In genomic region chr9:21395778-21396717, GRCh38 we compare ENCODE assay signal across 9 cellular contexts. TPM values are rescaled to one million over a fixed set of nuclear protein-coding genes. Genes with fewer than 3 reads are reported as not detected.
A peak's percentile ranks its signal among the peaks of the same experiment; 100 is the strongest.
DNase-seq lines count a peak whose midpoint lies in the region; ATAC-seq and TF ChIP-seq lines count a peak whose summit lies in the region.
"Had no signal": no experiment of that assay in that cellular context is flagged by ENCODE, and none has a peak within 500 bp of the region (broad histone marks: within the 10 kb centered on the region; RNA-seq: fewer than 3 reads in every experiment).

No MANE protein-coding gene starts in this region.

- H3K27me3 Mint-ChIP-seq in activated CD8-positive, alpha-beta T cell treated with anti-CD3 and anti-CD28 coated beads for 36 hours, result peaks cover 38% of the 10 kb centered on the region
- H3K27me3 Mint-ChIP-seq in effector memory CD8-positive, alpha-beta T cell, result peaks cover 77 to 87% of the 10 kb centered on the region in 2 donors

- peak; percentile 92 for TF ChIP-seq CTCF in LNCAP (IDR thresholded peaks at IDR 0.05)
- TF ChIP-seq CTCF in activated CD8-positive, alpha-beta T cell treated with anti-CD3 and anti-CD28 coated beads for 36 hours (IDR thresholded peaks at IDR 0.05), result peak; percentile 97

- H3K4me1 Mint-ChIP-seq in activated CD8-positive, alpha-beta T cell treated with anti-CD3 and anti-CD28 coated beads for 36 hours (ENCODE audit: low read depth), result peaks cover 12% of the 10 kb centered on the region
- peaks cover 5 to 8% of the 10 kb centered on the region in 2 donors for H3K4me1 Mint-ChIP-seq in effector memory CD8-positive, alpha-beta T cell (ENCODE audit: low read depth in 2 of 2)

- H3K27ac Mint-ChIP-seq in activated CD8-positive, alpha-beta T cell treated with anti-CD3 and anti-CD28 coated beads for 36 hours, result no peak overlapping the region
- H3K27ac Mint-ChIP-seq in effector memory CD8-positive, alpha-beta T cell, result no peak overlapping the region

- no peaks in the 10 kb centered on the region for H3K9me3 Mint-ChIP-seq in activated CD8-positive, alpha-beta T cell treated with anti-CD3 and anti-CD28 coated beads for 36 hours
- no peaks in the 10 kb centered on the region for H3K9me3 Mint-ChIP-seq in effector memory CD8-positive, alpha-beta T cell

- peak overlapping the region; percentile 64 for H3K4me3 Mint-ChIP-seq in activated CD8-positive, alpha-beta T cell treated with anti-CD3 and anti-CD28 coated beads for 36 hours
- peak overlapping the region; percentile 40 to 67 for H3K4me3 Mint-ChIP-seq in effector memory CD8-positive, alpha-beta T cell

- CTCF ChIA-PET in activated CD8-positive, alpha-beta T cell treated with anti-CD3 and anti-CD28 coated beads for 36 hours (lab: Charles Lee), result interaction anchor here (0.6 to 6.6 kb wide), 53 partner anchors 9 to 392 kb away, joined by 3 to 150 read pairs (median 5); partner anchors contain the start of genes IFNA2, IFNA7, IFNA8 and KLHL9

- H3K36me3 Mint-ChIP-seq in activated CD8-positive, alpha-beta T cell treated with anti-CD3 and anti-CD28 coated beads for 36 hours (ENCODE audit: low read depth), result no peaks in the 10 kb centered on the region
- no peaks in the 10 kb centered on the region for H3K36me3 Mint-ChIP-seq in effector memory CD8-positive, alpha-beta T cell (ENCODE audit: insufficient read depth)

- intact Hi-C loops in activated CD8-positive, alpha-beta T cell treated with anti-CD3 and anti-CD28 coated beads for 36 hours (cut with micrococcal nuclease), result loop anchor here (5.0 kb wide), 1 partner anchor 69 kb away; no protein-coding TSS in a partner anchor

- peak; percentile 76 for DNase-seq in ELF-1 (ENCODE audit: low read depth, low spot score)
- peak; percentile 74 for DNase-seq in activated CD8-positive, alpha-beta T cell treated with anti-CD3 and anti-CD28 coated beads for 36 hours
- peak; percentile 40 to 50 (median 45) for DNase-seq in effector memory CD8-positive, alpha-beta T cell
- DNase-seq in mucosa of gallbladder (ENCODE audit: low spot score), result peak; percentile 29
- DNase-seq in stimulated activated CD8-positive, alpha-beta memory T cell treated with anti-CD3 and anti-CD28 coated beads, Interleukin-4, amount 100 ng/mL, for 48 hours, result peak; percentile 79
- DNase-seq in NCI-H774 (lab: John Stamatoyannopoulos, UW), result no peak

- POLR2A ChIA-PET in activated CD8-positive, alpha-beta T cell treated with anti-CD3 and anti-CD28 coated beads for 36 hours (lab: Charles Lee), result interaction anchor here (0.6 to 1.0 kb wide), 2 partner anchors 12 to 61 kb away, joined by 3 read pairs; no protein-coding TSS in a partner anchor

- ATAC-seq in GM21528 (IDR thresholded peaks at IDR 0.05; ENCODE audit: low FRiP score, unreplicated experiment), result peak; percentile 71
- peak; percentile 85 for ATAC-seq in activated CD8-positive, alpha-beta T cell treated with anti-CD3 and anti-CD28 coated beads for 36 hours
- peak; percentile 70 for ATAC-seq in effector memory CD8-positive, alpha-beta T cell (replicated peaks)

RNA-seq across cellular contexts. Expression of gene IFNA2, which starts 10.8 kb away (rescaled TPM):
- not detected for total RNA-seq in activated CD8-positive, alpha-beta T cell treated with anti-CD3 and anti-CD28 coated beads for 36 hours
- total RNA-seq in mucosa of gallbladder, result not detected
- total RNA-seq: frontal cortex had no signal

RNA-seq across cellular contexts. Expression of gene IFNA8, which starts 12.9 kb away (rescaled TPM):
- total RNA-seq in activated CD8-positive, alpha-beta T cell treated with anti-CD3 and anti-CD28 coated beads for 36 hours, result not detected
- not detected for total RNA-seq in mucosa of gallbladder
- total RNA-seq: frontal cortex had no signal

RNA-seq across cellular contexts. Expression of gene IFNA13, which starts 28.2 kb away (rescaled TPM):
- not detected for total RNA-seq in activated CD8-positive, alpha-beta T cell treated with anti-CD3 and anti-CD28 coated beads for 36 hours
- not detected for total RNA-seq in mucosa of gallbladder
- total RNA-seq: frontal cortex had no signal

RNA-seq across cellular contexts. Expression of gene IFNA1, which starts 44.2 kb away (rescaled TPM):
- not detected for total RNA-seq in activated CD8-positive, alpha-beta T cell treated with anti-CD3 and anti-CD28 coated beads for 36 hours
- total RNA-seq in mucosa of gallbladder, result not detected
- total RNA-seq: frontal cortex had no signal

RNA-seq across cellular contexts. Expression of gene IFNA6, which starts 45.4 kb away (rescaled TPM):
- not detected for total RNA-seq in activated CD8-positive, alpha-beta T cell treated with anti-CD3 and anti-CD28 coated beads for 36 hours
- not detected for total RNA-seq in mucosa of gallbladder
- total RNA-seq: frontal cortex had no signal
